Comparison of ENCODE assay signal across 9 cellular contexts in the genomic region with DNA sequence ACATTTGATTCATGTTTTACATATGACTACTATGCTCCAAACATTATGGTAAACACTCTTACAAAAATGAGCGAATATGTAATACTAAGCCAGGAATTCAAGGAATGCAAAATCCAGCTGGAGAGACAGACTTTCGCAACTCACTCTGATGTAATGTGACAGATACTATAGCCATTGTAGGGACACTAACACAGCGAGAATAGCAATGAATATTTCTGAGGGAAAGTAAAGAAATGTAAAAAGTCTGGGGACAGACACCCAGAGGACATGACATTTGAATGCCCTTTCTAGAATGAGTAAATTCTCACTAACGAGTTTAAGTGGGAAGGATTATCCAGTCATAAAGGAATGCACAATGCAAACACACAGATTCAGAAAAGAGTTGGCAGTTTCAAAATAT.
DNase-seq lines count a peak whose midpoint lies in the region; ATAC-seq, FAIRE-seq and TF ChIP-seq lines count a peak whose summit lies in the region.
"Had no signal": no experiment of that assay in that cellular context is flagged by ENCODE, and none has a peak within 500 bp of the region (broad histone marks: within the 10 kb centered on the region; RNA-seq: fewer than 3 reads in every experiment).

No MANE protein-coding gene starts in this region.

- no peak for TF ChIP-seq RAD21 in HepG2 (CRISPR knock-in tag; IDR thresholded peaks at IDR 0.05)

- H3K4me1 ChIP-seq in HepG2 (ENCODE audit: insufficient read depth, low read length), result peaks cover 12% of the 10 kb centered on the region
- H3K4me1 ChIP-seq in ascending aorta, result peaks cover 0 to 3% of the 10 kb centered on the region in 2 donors

- FAIRE-seq in HepG2 (lab: Jason Lieb, UNC), result peak; percentile 23

- H3K36me3 ChIP-seq in HepG2 (replicated peaks in 1 of 2; ENCODE audit: control insufficient read depth in 1 of 2, insufficient read depth in 2 of 2, low read length in 2 of 2) (no peaks in the 10 kb centered on the region), ascending aorta (no peaks in the 10 kb centered on the region)

- TF ChIP-seq EP300 in HepG2 (IDR thresholded peaks at IDR 0.05; ENCODE audit: low read depth in 2 of 2, low read length in 2 of 2) (no peak), HepG2 (CRISPR knock-in tag; IDR thresholded peaks at IDR 0.05; ENCODE audit: borderline replicate concordance) (no peak)

- intact Hi-C loops in HepG2 (cut with micrococcal nuclease; ENCODE audit: unreplicated experiment) (no loop called here), ascending aorta (cut with DNase I) (no loop called here)

- BruUV-seq in HepG2 (replicated peaks; lab: Mats Ljungman, UMichigan), result no TSS peak

- DNase-seq in AG08395 (ENCODE audit: low spot score) (peak; percentile 76), LHCN-M2 (ENCODE audit: low read depth) (peak; percentile 76), coronary artery (ENCODE audit: low spot score) (no peak), HepG2 (ENCODE audit: low spot score) (peak; percentile 67), ascending aorta (ENCODE audit: low spot score in 2 of 2) (no peak), cerebellum (ENCODE audit: low spot score) (no peak)
- no peak for DNase-seq in activated CD8-positive, alpha-beta memory T cell treated with anti-CD3 and anti-CD28 coated beads, Interleukin-2, amount 50 U/mL, for 48 hours
- DNase-seq: CD4-positive, alpha-beta T cell had no signal

- H3K4me3 ChIP-seq in coronary artery (peak overlapping the region; percentile 44), HepG2 (replicated peaks in 1 of 3; ENCODE audit: insufficient read depth in 1 of 3, low read depth in 2 of 3, low read length in 3 of 3) (no peak overlapping the region), ascending aorta (no peak overlapping the region)

- ATAC-seq in HepG2 (peak; percentile 74), HG02852 (IDR thresholded peaks at IDR 0.05; ENCODE audit: unreplicated experiment) (no peak)

- H4K20me1 ChIP-seq in HepG2 (ENCODE audit: insufficient read depth, low read length), result no peaks in the 10 kb centered on the region

- H3K9ac ChIP-seq in HepG2 (ENCODE audit: insufficient read depth, low read depth, low read length), result no peak overlapping the region

- no peaks in the 10 kb centered on the region for H3K27me3 ChIP-seq in HepG2 (ENCODE audit: control insufficient read depth in 1 of 2, insufficient read depth in 2 of 2, low read length in 2 of 2)
- H3K27me3 ChIP-seq in ascending aorta, result no peaks in the 10 kb centered on the region

- under 1% methylated on average over 4 of the region's 4 CpGs for WGBS in HepG2 (ENCODE audit: low lambda C conversion rate)

- in situ Hi-C loops in HepG2 (cut with HindIII; ENCODE audit: extremely low pct_ligation_motif_present, low pct_unique_long_range_greater_than_20kb), result no loop called here

- H3K79me2 ChIP-seq in HepG2 (ENCODE audit: insufficient read depth, low read length), result no peaks in the 10 kb centered on the region

- CTCF ChIA-PET in HepG2 (lab: Yijun Ruan, JAX; ENCODE audit: low intra/inter-chr PET ratio, low total read pairs), result no interaction called here

- TF ChIP-seq POLR2A in HepG2 (IDR thresholded peaks at IDR 0.05; ENCODE audit: insufficient read depth in 1 of 2, low read depth in 2 of 2, low read length in 2 of 2), result no peak

- no peak overlapping the region for H3K4me2 ChIP-seq in HepG2 (ENCODE audit: low read depth, low read length)

- no peak overlapping the region for H2AFZ ChIP-seq in HepG2 (ENCODE audit: low read length)

- H3K27ac ChIP-seq in coronary artery, result peak overlapping the region in 1 of 2 donors; percentile 32
- H3K27ac ChIP-seq in HepG2 (ENCODE audit: extremely low read length, insufficient read depth, low read length), result no peak overlapping the region
- H3K27ac ChIP-seq in ascending aorta, result no peak overlapping the region

- POLR2A ChIA-PET in HepG2 (lab: Yijun Ruan, JAX), result no interaction called here

- TF ChIP-seq CTCF in coronary artery (IDR thresholded peaks at IDR 0.05), result no peak
- TF ChIP-seq CTCF in HepG2 (CRISPR knock-in tag; IDR thresholded peaks at IDR 0.05), result no peak
- no peak for TF ChIP-seq CTCF in ascending aorta (IDR thresholded peaks at IDR 0.05)

- H3K9me3 ChIP-seq in HepG2 (ENCODE audit: low read length) (no peaks in the 10 kb centered on the region), ascending aorta (no peaks in the 10 kb centered on the region)

TF ChIP-seq in HepG2, 621 proteins besides CTCF, POLR2A, EP300 and RAD21 (continues in another document):
- TF ChIP-seq ZBTB1 (CRISPR knock-in tag; IDR thresholded peaks at IDR 0.05; ENCODE audit: borderline replicate concordance) (no peak), SP4 (CRISPR knock-in tag; IDR thresholded peaks at IDR 0.05) (no peak), TEAD2 (CRISPR knock-in tag; IDR thresholded peaks at IDR 0.05) (no peak), TGIF2 (CRISPR knock-in tag; IDR thresholded peaks at IDR 0.05) (0 out of 2 replicates have a peak, but pooled peaks have one; percentile 47), FLYWCH1 (CRISPR knock-in tag; IDR thresholded peaks at IDR 0.05) (no peak), NFE2L1 (CRISPR knock-in tag; IDR thresholded peaks at IDR 0.05; ENCODE audit: borderline replicate concordance) (no peak), ZNF276 (CRISPR knock-in tag; IDR thresholded peaks at IDR 0.05; ENCODE audit: low read depth) (no peak), RFX5 (IDR thresholded peaks at IDR 0.05; ENCODE audit: low read depth, low read length) (no peak), ZSCAN29 (CRISPR knock-in tag; conservative IDR thresholded peaks at IDR 0.05) (no peak), HDAC1 (CRISPR knock-in tag; IDR thresholded peaks at IDR 0.05) (no peak), KLF9 (CRISPR knock-in tag; IDR thresholded peaks at IDR 0.05; ENCODE audit: low read depth) (no peak), HOXA3 (CRISPR knock-in tag; IDR thresholded peaks at IDR 0.05) (no peak), ESRRA (CRISPR knock-in tag; IDR thresholded peaks at IDR 0.05; ENCODE audit: low read depth) (no peak), ZNF724P (CRISPR knock-in tag; IDR thresholded peaks at IDR 0.05; ENCODE audit: borderline replicate concordance) (no peak), ZNF282 (IDR thresholded peaks at IDR 0.05; ENCODE audit: partially characterized antibody) (no peak), ZNF124 (CRISPR knock-in tag; IDR thresholded peaks at IDR 0.05) (no peak)
- TF ChIP-seq, protein P1, sequence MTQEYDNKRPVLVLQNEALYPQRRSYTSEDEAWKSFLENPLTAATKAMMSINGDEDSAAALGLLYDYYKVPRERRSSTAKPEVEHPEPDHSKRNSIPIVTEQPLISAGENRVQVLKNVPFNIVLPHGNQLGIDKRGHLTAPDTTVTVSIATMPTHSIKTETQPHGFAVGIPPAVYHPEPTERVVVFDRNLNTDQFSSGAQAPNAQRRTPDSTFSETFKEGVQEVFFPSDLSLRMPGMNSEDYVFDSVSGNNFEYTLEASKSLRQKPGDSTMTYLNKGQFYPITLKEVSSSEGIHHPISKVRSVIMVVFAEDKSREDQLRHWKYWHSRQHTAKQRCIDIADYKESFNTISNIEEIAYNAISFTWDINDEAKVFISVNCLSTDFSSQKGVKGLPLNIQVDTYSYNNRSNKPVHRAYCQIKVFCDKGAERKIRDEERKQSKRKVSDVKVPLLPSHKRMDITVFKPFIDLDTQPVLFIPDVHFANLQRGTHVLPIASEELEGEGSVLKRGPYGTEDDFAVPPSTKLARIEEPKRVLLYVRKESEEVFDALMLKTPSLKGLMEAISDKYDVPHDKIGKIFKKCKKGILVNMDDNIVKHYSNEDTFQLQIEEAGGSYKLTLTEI (CRISPR knock-in tag; conservative IDR thresholded peaks at IDR 0.05), result no peak
- TF ChIP-seq, protein P2, sequence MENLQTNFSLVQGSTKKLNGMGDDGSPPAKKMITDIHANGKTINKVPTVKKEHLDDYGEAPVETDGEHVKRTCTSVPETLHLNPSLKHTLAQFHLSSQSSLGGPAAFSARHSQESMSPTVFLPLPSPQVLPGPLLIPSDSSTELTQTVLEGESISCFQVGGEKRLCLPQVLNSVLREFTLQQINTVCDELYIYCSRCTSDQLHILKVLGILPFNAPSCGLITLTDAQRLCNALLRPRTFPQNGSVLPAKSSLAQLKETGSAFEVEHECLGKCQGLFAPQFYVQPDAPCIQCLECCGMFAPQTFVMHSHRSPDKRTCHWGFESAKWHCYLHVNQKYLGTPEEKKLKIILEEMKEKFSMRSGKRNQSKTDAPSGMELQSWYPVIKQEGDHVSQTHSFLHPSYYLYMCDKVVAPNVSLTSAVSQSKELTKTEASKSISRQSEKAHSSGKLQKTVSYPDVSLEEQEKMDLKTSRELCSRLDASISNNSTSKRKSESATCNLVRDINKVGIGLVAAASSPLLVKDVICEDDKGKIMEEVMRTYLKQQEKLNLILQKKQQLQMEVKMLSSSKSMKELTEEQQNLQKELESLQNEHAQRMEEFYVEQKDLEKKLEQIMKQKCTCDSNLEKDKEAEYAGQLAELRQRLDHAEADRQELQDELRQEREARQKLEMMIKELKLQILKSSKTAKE (CRISPR knock-in tag; IDR thresholded peaks at IDR 0.05; ENCODE audit: borderline replicate concordance), result peak; percentile 41; the same call in 1 of the 2 replicates

Comparison
In these comparisons a context has a peak if more than half of its experiments do, and no peak if none do; other contexts are left out.
1. DNase-seq: peak in AG08395 (single experiment), LHCN-M2 (single experiment) and HepG2 (single experiment); none in coronary artery (single experiment), ascending aorta (0 of 2), activated CD8-positive, alpha-beta memory T cell treated with anti-CD3 and anti-CD28 coated beads, Interleukin-2, amount 50 U/mL, for 48 hours (single experiment) and cerebellum (single experiment).